Comparison of ENCODE assay signal across 17 cellular contexts in genomic region chr3:83033123-83033522, GRCh38.
DNase-seq lines count a peak whose midpoint lies in the region; ATAC-seq and TF ChIP-seq lines count a peak whose summit lies in the region.
"Had no signal": no experiment of that assay in that cellular context is flagged by ENCODE, and none has a peak within 500 bp of the region (broad histone marks: within the 10 kb centered on the region; RNA-seq: fewer than 3 reads in every experiment).

No MANE protein-coding gene starts in this region.

- H3K27me3 ChIP-seq in psoas muscle (ENCODE audit: insufficient read depth in 3 of 3, low read length in 2 of 3) (no peaks in the 10 kb centered on the region), body of pancreas (no peaks in the 10 kb centered on the region)

- intact Hi-C loops in psoas muscle (cut with DNase I), result no loop called here
- intact Hi-C loops in body of pancreas (cut with DNase I), result no loop called here

- H3K9me3 ChIP-seq in psoas muscle, result no peaks in the 10 kb centered on the region
- no peaks in the 10 kb centered on the region for H3K9me3 ChIP-seq in body of pancreas

- no peaks in the 10 kb centered on the region for H3K36me3 ChIP-seq in psoas muscle (ENCODE audit: insufficient read depth in 1 of 2, low read depth in 1 of 2)
- no peaks in the 10 kb centered on the region for H3K36me3 ChIP-seq in body of pancreas (replicated peaks in 1 of 2; ENCODE audit: insufficient read depth in 1 of 2, low read depth in 2 of 2)

- H3K27ac ChIP-seq in psoas muscle (no peak overlapping the region), body of pancreas (no peak overlapping the region)
- H3K27ac ChIP-seq: SK-N-MC had no signal

- TF ChIP-seq POLR2A in body of pancreas (IDR thresholded peaks at IDR 0.05), result no peak

- peak; percentile 2 for DNase-seq in NCI-H1092 treated with DMSO at 0.1 percent for 48 hours (lab: John Stamatoyannopoulos, UW)
- DNase-seq in NCI-H1092 (lab: John Stamatoyannopoulos, UW), result no peak
- DNase-seq in NCI-H446 (lab: John Stamatoyannopoulos, UW), result peak; percentile 3 to 38
- DNase-seq in astrocyte of the hippocampus (ENCODE audit: low read depth, low spot score), result peak; percentile 48
- peak; percentile 8 for DNase-seq in kidney tubule cell (ENCODE audit: low spot score)
- no peak for DNase-seq in psoas muscle
- DNase-seq in body of pancreas, result no peak
- DNase-seq in 8988T, result no peak
- DNase-seq: C1 segment of cervical spinal cord, DMS153, H9, IMR-90, MV-4-11, NCI-H2171, NCI-H524 had no signal

- H3K4me1 ChIP-seq in psoas muscle, result no peaks in the 10 kb centered on the region
- H3K4me1 ChIP-seq in body of pancreas, result no peaks in the 10 kb centered on the region

- H3K4me3 ChIP-seq in psoas muscle (no peak overlapping the region), body of pancreas (no peak overlapping the region)
- H3K4me3 ChIP-seq: GM12878, SK-N-MC had no signal

- TF ChIP-seq CTCF in psoas muscle (IDR thresholded peaks at IDR 0.05), result no peak
- TF ChIP-seq CTCF in body of pancreas (IDR thresholded peaks at IDR 0.05), result no peak

- ATAC-seq in psoas muscle (no peak), body of pancreas (no peak)
- ATAC-seq: GM12878 had no signal

Comparison
In these comparisons a context has a peak if more than half of its experiments do, and no peak if none do; other contexts are left out.
1. DNase-seq: peak in NCI-H1092 treated with DMSO at 0.1 percent for 48 hours (single experiment), NCI-H446 (2 of 2), astrocyte of the hippocampus (single experiment) and kidney tubule cell (single experiment); none in NCI-H1092 (single experiment), psoas muscle (0 of 2), body of pancreas (0 of 4) and 8988T (single experiment).